In genomic region chr6:146210406-146211068, GRCh38 we compare ENCODE assay signal across 20 cellular contexts.
DNase-seq lines count a peak whose midpoint lies in the region; ATAC-seq and TF ChIP-seq lines count a peak whose summit lies in the region.
"Had no signal": no experiment of that assay in that cellular context is flagged by ENCODE, and none has a peak within 500 bp of the region (broad histone marks: within the 10 kb centered on the region; RNA-seq: fewer than 3 reads in every experiment).

No MANE protein-coding gene starts in this region.

- H3F3A ChIP-seq in GM23338 (replicated peaks; ENCODE audit: low read depth): no peaks in the 10 kb centered on the region

- H3K4me1 ChIP-seq in GM23338 (ENCODE audit: insufficient read depth) (0 out of 2 replicates have a peak, but pooled peaks cover 10% of the 10 kb centered on the region), endodermal cell (ENCODE audit: control insufficient read depth, insufficient read depth, low read length) (no peaks in the 10 kb centered on the region), neuronal stem cell (ENCODE audit: control insufficient read depth in 2 of 2, insufficient read depth in 1 of 2, low read depth in 1 of 2, low read length in 2 of 2) (no peaks in the 10 kb centered on the region)
- H3K4me1 ChIP-seq: BLaER1, Caco-2 had no signal

- TF ChIP-seq CTCF in GM23338 (conservative IDR thresholded peaks at IDR 0.05; ENCODE audit: low read depth in 2 of 2): no peak
- no peak for TF ChIP-seq CTCF in WTC11 (IDR thresholded peaks at IDR 0.05)
- no peak for TF ChIP-seq CTCF in endodermal cell (conservative IDR thresholded peaks at IDR 0.05)

- no peak overlapping the region for H2AK5ac ChIP-seq in neuronal stem cell (ENCODE audit: low read depth, low read length)

- H3K9ac ChIP-seq in endodermal cell (ENCODE audit: extremely low read depth, low read length, poor library complexity, severe bottlenecking) (no peak overlapping the region), neuronal stem cell (ENCODE audit: low read depth, low read length, poor library complexity) (no peak overlapping the region)
- H3K9ac ChIP-seq: BLaER1 had no signal

- no peak overlapping the region for H3K27ac ChIP-seq in GM23338 (ENCODE audit: low read depth)
- H3K27ac ChIP-seq in endodermal cell (ENCODE audit: low read depth, low read length): peak overlapping the region; percentile 17
- H3K27ac ChIP-seq in neuronal stem cell (replicated peaks; ENCODE audit: low read length): no peak overlapping the region
- H3K27ac ChIP-seq: 22Rv1, BLaER1, C4-2B had no signal

- no peak overlapping the region for H4K8ac ChIP-seq in neuronal stem cell (ENCODE audit: low read depth, low read length)

- H3K4me3 ChIP-seq in GM23338 (no peak overlapping the region), endodermal cell (ENCODE audit: low read length) (no peak overlapping the region), neuronal stem cell (ENCODE audit: low read length in 2 of 2) (no peak overlapping the region)
- H3K4me3 ChIP-seq: BLaER1 had no signal

- no peak overlapping the region for H3K4me2 ChIP-seq in GM23338
- H3K4me2 ChIP-seq in neuronal stem cell (ENCODE audit: insufficient read depth, low read length, poor library complexity, severe bottlenecking): no peak overlapping the region
- H3K4me2 ChIP-seq: BLaER1 had no signal

- no peaks in the 10 kb centered on the region for H3K79me1 ChIP-seq in neuronal stem cell (ENCODE audit: low read depth, low read length)

- H3K36me3 ChIP-seq in GM23338 (ENCODE audit: insufficient read depth) (no peaks in the 10 kb centered on the region), endodermal cell (ENCODE audit: control insufficient read depth, insufficient read depth, low read length) (no peaks in the 10 kb centered on the region), neuronal stem cell (replicated peaks in 1 of 2; ENCODE audit: control insufficient read depth in 2 of 2, insufficient read depth in 2 of 2, low read length in 2 of 2) (no peaks in the 10 kb centered on the region)
- H3K36me3 ChIP-seq: BLaER1 had no signal

- H3K27me3 Mint-ChIP-seq in GM23338 (ENCODE audit: insufficient read depth, low read depth, poor library complexity) (peaks cover 3% of the 10 kb centered on the region), WTC11 (ENCODE audit: low read depth) (no peaks in the 10 kb centered on the region; the same call in 1 of the 2 replicates), endodermal cell (ENCODE audit: insufficient read depth) (peaks cover 8% of the 10 kb centered on the region)
- H3K27me3 Mint-ChIP-seq: B cell; CD4-positive, CD25-positive, alpha-beta regulatory T cell had no signal

- POLR2A ChIA-PET in WTC11 (lab: Charles Lee): no interaction called here

- no peak overlapping the region for H3K4ac ChIP-seq in neuronal stem cell (ENCODE audit: low read length)

- no peak overlapping the region for H4K91ac ChIP-seq in neuronal stem cell (ENCODE audit: low read depth, low read length, poor library complexity)

- H3K27ac Mint-ChIP-seq in GM23338: peak overlapping the region; percentile 42
- H3K27ac Mint-ChIP-seq in WTC11: no peak overlapping the region; the same call in 1 of the 2 replicates
- no peak overlapping the region for H3K27ac Mint-ChIP-seq in endodermal cell
- H3K27ac Mint-ChIP-seq: B cell; CD4-positive, CD25-positive, alpha-beta regulatory T cell; CD8-positive, alpha-beta T cell had no signal

- H4K20me1 ChIP-seq in GM23338 (replicated peaks; ENCODE audit: insufficient read depth): no peaks in the 10 kb centered on the region
- H4K20me1 ChIP-seq: BLaER1 had no signal

- H2BK15ac ChIP-seq in neuronal stem cell (ENCODE audit: low read length): no peak overlapping the region

- H3K4me3 Mint-ChIP-seq in GM23338 (no peak overlapping the region), WTC11 (no peak overlapping the region), endodermal cell (no peak overlapping the region)
- H3K4me3 Mint-ChIP-seq: B cell; CD4-positive, CD25-positive, alpha-beta regulatory T cell; CD8-positive, alpha-beta T cell had no signal

- H3K79me2 ChIP-seq in GM23338 (replicated peaks; ENCODE audit: insufficient read depth): no peaks in the 10 kb centered on the region

- H3K14ac ChIP-seq in neuronal stem cell (ENCODE audit: low read length): no peak overlapping the region

- no peak overlapping the region for H3K18ac ChIP-seq in neuronal stem cell (ENCODE audit: low read length)

- ATAC-seq in GM23338 (peak; percentile 53), WTC11 (peak; percentile 77), HG02885 (IDR thresholded peaks at IDR 0.05; ENCODE audit: poor library complexity, unreplicated experiment) (no peak), HG03378 (IDR thresholded peaks at IDR 0.05; ENCODE audit: unreplicated experiment) (no peak)
- ATAC-seq: CD8-positive, alpha-beta T cell had no signal

- H3K9me3 ChIP-seq in endodermal cell (ENCODE audit: control insufficient read depth, low read length) (peaks cover 12% of the 10 kb centered on the region), neuronal stem cell (replicated peaks in 1 of 2; ENCODE audit: control insufficient read depth in 2 of 2, insufficient read depth in 1 of 2, low read depth in 1 of 2, low read length in 2 of 2) (no peaks in the 10 kb centered on the region)
- H3K9me3 ChIP-seq: BLaER1, Caco-2 had no signal

- H3K4me1 Mint-ChIP-seq in GM23338: peaks cover 11% of the 10 kb centered on the region; the same call in 2 of the 3 replicates
- H3K4me1 Mint-ChIP-seq in WTC11: peaks cover 11% of the 10 kb centered on the region
- peaks cover 10% of the 10 kb centered on the region for H3K4me1 Mint-ChIP-seq in endodermal cell
- H3K4me1 Mint-ChIP-seq: B cell; CD4-positive, CD25-positive, alpha-beta regulatory T cell had no signal

- DNase-seq in GM23338 (ENCODE audit: low spot score) (peak; percentile 16), WTC11 (ENCODE audit: low spot score) (no peak), endodermal cell (no peak), neuronal stem cell (ENCODE audit: low spot score) (no peak), LoVo (ENCODE audit: low spot score) (no peak)
- DNase-seq in stimulated activated CD4-positive, alpha-beta T cell treated with anti-CD3 and anti-CD28 coated beads, Interleukin-2, amount 100 ng/mL, for 24 hours: no peak
- DNase-seq: Caco-2; CD4-positive, CD25-positive, alpha-beta regulatory T cell; CD8-positive, alpha-beta T cell; DMS153; DND-41; GOT3; H7; HCEC 1CT had no signal

- WGBS in endodermal cell (ENCODE audit: insufficient coverage in 1 of 2, insufficient read length in 1 of 2), 2 experiments: 88 to 91% methylated on average over 1 to 4 of the region's 4 CpGs
- WGBS in neuronal stem cell (ENCODE audit: extremely low coverage in 2 of 2, insufficient read length in 2 of 2, insufficient replicate concordance in 1 of 2), 2 donors: no CpG with 5 or more reads among the region's 4 CpGs

- H3K36me3 Mint-ChIP-seq in GM23338 (ENCODE audit: low read depth): no peaks in the 10 kb centered on the region
- H3K36me3 Mint-ChIP-seq in WTC11: no peaks in the 10 kb centered on the region
- no peaks in the 10 kb centered on the region for H3K36me3 Mint-ChIP-seq in endodermal cell (ENCODE audit: low read depth)
- H3K36me3 Mint-ChIP-seq: CD4-positive, CD25-positive, alpha-beta regulatory T cell; CD8-positive, alpha-beta T cell had no signal

- H3K9me2 ChIP-seq in GM23338 (ENCODE audit: insufficient read depth): no peaks in the 10 kb centered on the region

- no peak overlapping the region for H2BK120ac ChIP-seq in neuronal stem cell (ENCODE audit: low read depth, low read length)

- H3K9me3 Mint-ChIP-seq in GM23338 (no peaks in the 10 kb centered on the region; the same call in 2 of the 3 replicates), WTC11 (no peaks in the 10 kb centered on the region), endodermal cell (peaks cover 12% of the 10 kb centered on the region)
- H3K9me3 Mint-ChIP-seq: CD8-positive, alpha-beta T cell had no signal

- H2AFZ ChIP-seq in GM23338 (peak overlapping the region; percentile 39; the same call in 1 of the 2 replicates), neuronal stem cell (ENCODE audit: low read length) (peak overlapping the region; percentile 11)

- H3K27me3 ChIP-seq in GM23338 (ENCODE audit: insufficient read depth) (no peaks in the 10 kb centered on the region), endodermal cell (ENCODE audit: control insufficient read depth, insufficient read depth, low read length, poor library complexity, severe bottlenecking) (no peaks in the 10 kb centered on the region), neuronal stem cell (ENCODE audit: control insufficient read depth in 3 of 3, insufficient read depth in 3 of 3, low read depth in 1 of 3, low read length in 3 of 3) (no peaks in the 10 kb centered on the region)
- H3K27me3 ChIP-seq: BLaER1 had no signal

- H3K23ac ChIP-seq in neuronal stem cell (ENCODE audit: low read depth, low read length, poor library complexity): no peak overlapping the region

- no peak overlapping the region for H2BK5ac ChIP-seq in neuronal stem cell (ENCODE audit: low read length)

- CTCF ChIA-PET in WTC11 (lab: Charles Lee): no interaction called here

- H2BK12ac ChIP-seq in neuronal stem cell (ENCODE audit: low read length): no peak overlapping the region

TF ChIP-seq in GM23338, 12 proteins besides CTCF, POLR2A, EP300 and RAD21 (continues in another document):
- TF ChIP-seq POLR2AphosphoS5 (IDR thresholded peaks at IDR 0.05; ENCODE audit: low read depth): no peak
- no peak for TF ChIP-seq ZNF331 (CRISPR knock-in tag; IDR thresholded peaks at IDR 0.05; ENCODE audit: low read depth)
- no peak for TF ChIP-seq STAT1 (IDR thresholded peaks at IDR 0.05; ENCODE audit: unreplicated experiment)
- no peak for TF ChIP-seq JUNB (IDR thresholded peaks at IDR 0.05; ENCODE audit: unreplicated experiment)
- no peak for TF ChIP-seq EZH2phosphoT487 (IDR thresholded peaks at IDR 0.05; ENCODE audit: unreplicated experiment)

TF ChIP-seq in WTC11, 78 proteins besides CTCF, POLR2A, EP300 and RAD21 (continues in another document):
- TF ChIP-seq ZNF317 (CRISPR knock-in tag; IDR thresholded peaks at IDR 0.05; ENCODE audit: borderline replicate concordance, low read depth): no peak
- TF ChIP-seq NR3C1 (CRISPR knock-in tag; conservative IDR thresholded peaks at IDR 0.05; ENCODE audit: low read depth): no peak

Comparison
In these comparisons a context has a peak if more than half of its experiments do, and no peak if none do; other contexts are left out.
1. ATAC-seq: peak in GM23338 (single experiment) and WTC11 (single experiment); none in HG02885 (single experiment) and HG03378 (single experiment).